Comparison of ENCODE assay signal across 1 cellular context in genomic region chr15:100131321-100132224, GRCh38.
TF ChIP-seq lines count a peak whose summit lies in the region.

No MANE protein-coding gene starts in this region.

TF ChIP-seq in K562, 482 proteins besides CTCF, POLR2A, EP300 and RAD21 (continued from another document):
- TF ChIP-seq CREB3L1 (IDR thresholded peaks at IDR 0.05; ENCODE audit: borderline replicate concordance, low read depth) (peak; percentile 65; the same call in 1 of the 2 replicates), CHD2 (IDR thresholded peaks at IDR 0.05; ENCODE audit: low read depth, low read length) (no peak), SIRT6 (IDR thresholded peaks at IDR 0.05; ENCODE audit: low read depth, low read length) (no peak), ZNF449 (CRISPR knock-in tag; IDR thresholded peaks at IDR 0.05) (no peak)
TF ChIP-seq in K562: peak in this region for 30.
